ENCODE assay signal across 22 cellular contexts in genomic region chr7:134034652-134035051, GRCh38.
"Had no signal": no experiment of that assay in that cellular context is flagged by ENCODE, and none has a peak within 500 bp of the region (broad histone marks: within the 10 kb centered on the region; RNA-seq: fewer than 3 reads in every experiment).

No MANE protein-coding gene starts in this region.

- H3K4me1 Mint-ChIP-seq: mesothelial cell of epicardium had no signal

- H3K4me3 Mint-ChIP-seq: activated naive CD8-positive, alpha-beta T cell; activated T-cell treated with anti-CD3 and anti-CD28 coated beads, Interleukin-2, amount 50 U/mL, for 24 hours; central memory CD8-positive, alpha-beta T cell; mesothelial cell of epicardium; natural killer cell; T-helper 2 cell treated with Interferon-gamma antibody and Interleukin-4, amounts not matched to agents 5 μg/mL and 100 μg/mL, for 36 hours had no signal

- H3K4me3 ChIP-seq: esophagus squamous epithelium, gastrocnemius medialis, spleen, upper lobe of left lung had no signal

- H3K9me3 ChIP-seq: esophagus squamous epithelium, gastrocnemius medialis, spleen, upper lobe of left lung had no signal

- DNase-seq: activated CD4-positive, alpha-beta T cell treated with anti-CD3 and anti-CD28 coated beads, Interleukin-2, amount 50 U/mL, for 4 hours; activated CD8-positive, alpha-beta memory T cell treated with anti-CD3 and anti-CD28 coated beads for 24 hours; activated CD8-positive, alpha-beta memory T cell treated with anti-CD3 and anti-CD28 coated beads, Interleukin-2, amount 50 U/mL, for 4 hours; activated naive CD4-positive, alpha-beta T cell; activated T-cell treated with anti-CD3 and anti-CD28 coated beads, Interleukin-2, amount 50 U/mL, for 24 hours; effector memory CD4-positive, alpha-beta T cell; esophagus squamous epithelium; gastrocnemius medialis; hypothalamus; left ventricle myocardium superior; mammary epithelial cell; natural killer cell; spleen; stimulated activated CD4-positive, alpha-beta T cell treated with anti-CD3 and anti-CD28 coated beads, Interleukin-4, amount 100 ng/mL, for 1 hour; stimulated activated naive CD8-positive, alpha-beta T cell treated with anti-CD3 and anti-CD28 coated beads, Interleukin-15, Interleukin-2, amounts not matched to agents 100 U/mL and 50 U/mL, for 24 hours; upper lobe of left lung had no signal

- H3K27ac Mint-ChIP-seq: activated naive CD8-positive, alpha-beta T cell; activated T-cell treated with anti-CD3 and anti-CD28 coated beads, Interleukin-2, amount 50 U/mL, for 24 hours; activated T-helper 2 cell treated with anti-CD3 and anti-CD28 coated beads, Interferon-gamma antibody, Interleukin-2, Interleukin-4, amounts not matched to agents 10 μg/mL and 5 μg/mL and 100 μg/mL, durations not matched to agents 14 hours and 24 hours and 36 hours; mesothelial cell of epicardium; natural killer cell; progenitor cell of endocrine pancreas; T-helper 2 cell treated with Interferon-gamma antibody and Interleukin-4, amounts not matched to agents 5 μg/mL and 100 μg/mL, for 36 hours had no signal

- H3K9me3 Mint-ChIP-seq: activated T-cell treated with anti-CD3 and anti-CD28 coated beads, Interleukin-2, amount 50 U/mL, for 24 hours; activated T-helper 2 cell treated with anti-CD3 and anti-CD28 coated beads, Interferon-gamma antibody, Interleukin-2, Interleukin-4, amounts not matched to agents 10 μg/mL and 5 μg/mL and 100 μg/mL, durations not matched to agents 14 hours and 24 hours and 36 hours; central memory CD8-positive, alpha-beta T cell; natural killer cell; T-helper 2 cell treated with Interferon-gamma antibody and Interleukin-4, amounts not matched to agents 5 μg/mL and 100 μg/mL, for 36 hours had no signal

- H3K36me3 Mint-ChIP-seq: natural killer cell had no signal

- H3K27ac ChIP-seq: esophagus squamous epithelium, gastrocnemius medialis, spleen, upper lobe of left lung had no signal

- H3K36me3 ChIP-seq: esophagus squamous epithelium, gastrocnemius medialis, spleen, upper lobe of left lung had no signal

- ATAC-seq: gastrocnemius medialis; left ventricle myocardium superior; natural killer cell; stimulated activated naive CD8-positive, alpha-beta T cell treated with anti-CD3 and anti-CD28 coated beads, Interleukin-15, Interleukin-2, amounts not matched to agents 100 U/mL and 50 U/mL, for 24 hours had no signal

- H3K27me3 Mint-ChIP-seq: activated naive CD8-positive, alpha-beta T cell; activated T-cell treated with anti-CD3 and anti-CD28 coated beads, Interleukin-2, amount 50 U/mL, for 24 hours; central memory CD8-positive, alpha-beta T cell; progenitor cell of endocrine pancreas had no signal

- H3K4me1 ChIP-seq: esophagus squamous epithelium, gastrocnemius medialis, upper lobe of left lung had no signal

- H3K27me3 ChIP-seq: esophagus squamous epithelium, gastrocnemius medialis, spleen, upper lobe of left lung had no signal
